ENCODE assay signal across 19 cellular contexts in genomic region chr14:101178184-101179072, GRCh38.
"Had no signal": no experiment of that assay in that cellular context is flagged by ENCODE, and none has a peak within 500 bp of the region (broad histone marks: within the 10 kb centered on the region; RNA-seq: fewer than 3 reads in every experiment).

No MANE protein-coding gene starts in this region.

- H3K4me3 ChIP-seq: ascending aorta, breast epithelium, left ventricle myocardium inferior, psoas muscle, skin epidermis, thoracic aorta, upper lobe of left lung had no signal

- H3K4me3 Mint-ChIP-seq: activated CD4-positive, alpha-beta T cell treated with anti-CD3 and anti-CD28 coated beads for 36 hours; activated naive CD4-positive, alpha-beta T cell treated with anti-CD3 and anti-CD28 coated beads, Interleukin-2, amount 50 U/mL, for 24 hours; naive thymus-derived CD8-positive, alpha-beta T cell; stimulated activated memory B cell treated with anti-CD40 and anti-IgM and Interleukin-4, amounts not matched to agents 10 μg/mL and 1 μg/mL and 100 μg/mL, for 72 hours; T-cell; WTC11 had no signal

- H3K4me1 Mint-ChIP-seq: activated CD4-positive, alpha-beta T cell treated with anti-CD3 and anti-CD28 coated beads for 36 hours; activated naive CD4-positive, alpha-beta T cell treated with anti-CD3 and anti-CD28 coated beads, Interleukin-2, amount 50 U/mL, for 24 hours; naive thymus-derived CD8-positive, alpha-beta T cell; stimulated activated memory B cell treated with anti-CD40 and anti-IgM and Interleukin-4, amounts not matched to agents 10 μg/mL and 1 μg/mL and 100 μg/mL, for 72 hours; T-cell; WTC11 had no signal

- DNase-seq: activated CD4-positive, alpha-beta T cell treated with anti-CD3 and anti-CD28 coated beads for 36 hours; activated CD8-positive, alpha-beta memory T cell treated with anti-CD3 and anti-CD28 coated beads for 24 hours; activated gamma-delta T cell; foreskin keratinocyte; left ventricle myocardium inferior; nucleus accumbens; psoas muscle; stimulated activated CD4-positive, alpha-beta T cell treated with anti-CD3 and anti-CD28 coated beads, Interleukin-4, amount 100 ng/mL, for 4 hours; T-cell; upper lobe of left lung had no signal

- H3K4me1 ChIP-seq: ascending aorta, breast epithelium, foreskin keratinocyte, left ventricle myocardium inferior, psoas muscle, upper lobe of left lung had no signal

- H3K36me3 Mint-ChIP-seq: activated naive CD4-positive, alpha-beta T cell treated with anti-CD3 and anti-CD28 coated beads, Interleukin-2, amount 50 U/mL, for 24 hours; naive thymus-derived CD8-positive, alpha-beta T cell; stimulated activated memory B cell treated with anti-CD40 and anti-IgM and Interleukin-4, amounts not matched to agents 10 μg/mL and 1 μg/mL and 100 μg/mL, for 72 hours; T-cell; WTC11 had no signal

- H3K9me3 ChIP-seq: ascending aorta, psoas muscle, thoracic aorta had no signal

- H3K9me3 Mint-ChIP-seq: activated naive CD4-positive, alpha-beta T cell treated with anti-CD3 and anti-CD28 coated beads, Interleukin-2, amount 50 U/mL, for 24 hours had no signal

- H3K27ac Mint-ChIP-seq: activated CD4-positive, alpha-beta T cell treated with anti-CD3 and anti-CD28 coated beads for 36 hours; activated naive CD4-positive, alpha-beta T cell treated with anti-CD3 and anti-CD28 coated beads, Interleukin-2, amount 50 U/mL, for 24 hours; naive thymus-derived CD8-positive, alpha-beta T cell; stimulated activated memory B cell treated with anti-CD40 and anti-IgM and Interleukin-4, amounts not matched to agents 10 μg/mL and 1 μg/mL and 100 μg/mL, for 72 hours; T-cell; WTC11 had no signal

- H3K27me3 Mint-ChIP-seq: activated naive CD4-positive, alpha-beta T cell treated with anti-CD3 and anti-CD28 coated beads, Interleukin-2, amount 50 U/mL, for 24 hours; stimulated activated memory B cell treated with anti-CD40 and anti-IgM and Interleukin-4, amounts not matched to agents 10 μg/mL and 1 μg/mL and 100 μg/mL, for 72 hours had no signal

- H3K27me3 ChIP-seq: ascending aorta, foreskin keratinocyte, upper lobe of left lung had no signal

- H3K27ac ChIP-seq: ascending aorta, breast epithelium, epithelial cell of prostate, foreskin keratinocyte, left ventricle myocardium inferior, psoas muscle, skin epidermis, thoracic aorta, upper lobe of left lung had no signal

- H3K36me3 ChIP-seq: ascending aorta, breast epithelium, left ventricle myocardium inferior, thoracic aorta, upper lobe of left lung had no signal
